11 cellular contexts compared by ENCODE assay signal in genomic region chr17:7587831-7588230, GRCh38. TPM values are rescaled to one million over a fixed set of nuclear protein-coding genes. Genes with fewer than 3 reads are reported as not detected.
DNase-seq lines count a peak whose midpoint lies in the region; TF ChIP-seq lines count a peak whose summit lies in the region.
"Had no signal": no experiment of that assay in that cellular context is flagged by ENCODE, and none has a peak within 500 bp of the region (broad histone marks: within the 10 kb centered on the region; RNA-seq: fewer than 3 reads in every experiment).

No MANE protein-coding gene starts in this region.

- H3K4me3 Mint-ChIP-seq in brain (peak overlapping the region in 4 of 5 experiments; percentile 44 to 83 (median 66)), mesothelial cell of epicardium (peak overlapping the region; percentile 20)
- H3K4me3 Mint-ChIP-seq: stimulated activated naive CD8-positive, alpha-beta T cell treated with anti-CD3 and anti-CD28 coated beads, Interleukin-15, Interleukin-2, amounts not matched to agents 100 ng/mL and 50 ng/mL, for 24 hours had no signal

- H3K9me3 ChIP-seq in AG04450 (ENCODE audit: control insufficient read depth, insufficient read depth, low read length) = peaks cover 5% of the 10 kb centered on the region; the same call in 1 of the 2 replicates
- no peaks in the 10 kb centered on the region for H3K9me3 ChIP-seq in HUES48 (ENCODE audit: control insufficient read depth, insufficient read depth, low read length)
- H3K9me3 ChIP-seq: colonic mucosa had no signal

- H3K36me3 Mint-ChIP-seq in brain = peaks cover 24% of the 10 kb centered on the region
- H3K36me3 Mint-ChIP-seq in mesothelial cell of epicardium = peaks cover 14% of the 10 kb centered on the region

- CTCF ChIA-PET in AG04450 (lab: Charles Lee) = interaction anchor here (1.3 to 2.5 kb wide), 4 partner anchors 27 to 232 kb away, joined by 3 to 10 read pairs (median 6); partner anchors contain the start of genes SENP3, TP53 and WRAP53

- H3K4me3 ChIP-seq in AG04450 (ENCODE audit: low read depth, low read length) (peak overlapping the region; percentile 17), HUES48 (ENCODE audit: low read depth, low read length) (peak overlapping the region; percentile 76; the same call in 1 of the 2 replicates), lower leg skin (ENCODE audit: low read depth, poor library complexity, severe bottlenecking) (no peak overlapping the region)

- H3K9ac ChIP-seq in HUES48 (ENCODE audit: low read depth, low read length) = no peak overlapping the region

- WGBS in lower leg skin, 2 donors = 24 to 26% methylated on average over 5 of the region's 5 CpGs

- TF ChIP-seq CTCF in AG04450 (IDR thresholded peaks at IDR 0.05; ENCODE audit: low read depth, low read length) (no peak), brain (conservative IDR thresholded peaks at IDR 0.05) (no peak), mesothelial cell of epicardium (IDR thresholded peaks at IDR 0.05; ENCODE audit: unreplicated experiment) (no peak), lower leg skin (IDR thresholded peaks at IDR 0.05) (no peak)

- no peak for TF ChIP-seq POLR2A in lower leg skin (IDR thresholded peaks at IDR 0.05)

- no peaks in the 10 kb centered on the region for H3K27me3 ChIP-seq in AG04450 (ENCODE audit: control insufficient read depth, insufficient read depth, low read length)
- H3K27me3 ChIP-seq in HUES48 (ENCODE audit: control insufficient read depth, insufficient read depth, low read length) = no peaks in the 10 kb centered on the region
- H3K27me3 ChIP-seq: colonic mucosa had no signal

- H3K27ac ChIP-seq in AG04450 (ENCODE audit: low read depth, low read length) (peak overlapping the region; percentile 94), HUES48 (ENCODE audit: low read depth, low read length) (no peak overlapping the region)
- H3K27ac ChIP-seq: colonic mucosa had no signal

- H3K36me3 ChIP-seq in HUES48 (ENCODE audit: control insufficient read depth, insufficient read depth, low read length) = peaks cover 38% of the 10 kb centered on the region

- peak overlapping the region in 3 of 5 experiments; percentile 77 to 85 (median 84) for H3K27ac Mint-ChIP-seq in brain
- H3K27ac Mint-ChIP-seq in mesothelial cell of epicardium = peak overlapping the region; percentile 30
- H3K27ac Mint-ChIP-seq: stimulated activated naive CD8-positive, alpha-beta T cell treated with anti-CD3 and anti-CD28 coated beads, Interleukin-15, Interleukin-2, amounts not matched to agents 100 ng/mL and 50 ng/mL, for 24 hours had no signal

- H3K9me3 Mint-ChIP-seq in brain (peaks cover 0 to 3% (median 0%) of the 10 kb centered on the region in 5 experiments), mesothelial cell of epicardium (no peaks in the 10 kb centered on the region)
- H3K9me3 Mint-ChIP-seq: stimulated activated naive CD8-positive, alpha-beta T cell treated with anti-CD3 and anti-CD28 coated beads, Interleukin-15, Interleukin-2, amounts not matched to agents 100 ng/mL and 50 ng/mL, for 24 hours had no signal

- POLR2A ChIA-PET in AG04450 (lab: Yijun Ruan, JAX) = interaction anchor here (1.0 to 1.4 kb wide), 4 partner anchors 9 to 99 kb away, joined by 3 to 8 read pairs (median 4); partner anchors contain the start of gene CD68

- intact Hi-C loops in lower leg skin (cut with DNase I; ENCODE audit: low total_unique reads) = no loop called here

- peaks cover 24% of the 10 kb centered on the region for H3K4me1 ChIP-seq in HUES48 (ENCODE audit: control insufficient read depth, insufficient read depth, low read length)

- DNase-seq in AG04450 (ENCODE audit: low read depth, low spot score) (no peak), mesothelial cell of epicardium (ENCODE audit: low spot score in 2 of 2, unreplicated experiment in 2 of 2) (no peak), germinal center (ENCODE audit: low spot score) (no peak), NCI-H526 treated with DMSO at 0.1 percent for 48 hours (lab: John Stamatoyannopoulos, UW) (no peak), lower leg skin (ENCODE audit: low spot score in 2 of 2) (no peak)
- no peak for DNase-seq in effector CD4-positive, alpha-beta T cell
- DNase-seq: colonic mucosa, small intestine had no signal

- peaks cover 3% of the 10 kb centered on the region for H3K27me3 Mint-ChIP-seq in brain
- H3K27me3 Mint-ChIP-seq in mesothelial cell of epicardium (ENCODE audit: low read depth) = no peaks in the 10 kb centered on the region
- H3K27me3 Mint-ChIP-seq: stimulated activated naive CD8-positive, alpha-beta T cell treated with anti-CD3 and anti-CD28 coated beads, Interleukin-15, Interleukin-2, amounts not matched to agents 100 ng/mL and 50 ng/mL, for 24 hours had no signal

- H3K4me1 Mint-ChIP-seq in brain (peaks cover 56% of the 10 kb centered on the region), mesothelial cell of epicardium (peaks cover 34% of the 10 kb centered on the region)

RNA-seq across cellular contexts. Expression of gene SOX15, which starts 2.1 kb away (rescaled TPM):
- polyA plus RNA-seq in AG04450 (2011; rRNA removed) (0.24 and 0.29 TPM in 2 replicates), brain (ENCODE audit: insufficient read depth, low read depth, low replicate concordance) (5.3 TPM)
- 0.17 TPM in 1 of 2 replicates, not detected in the other for polyA minus RNA-seq in AG04450 (2011; rRNA and poly(A)+ RNA removed)
- total RNA-seq in mesothelial cell of epicardium (2.0 to 2.3 TPM (median 2.1 TPM) in 3 replicates), lower leg skin (100 to 1,000 TPM in 1 of 4 donors, 10 to 100 TPM in 3; 61.9 to 106 (median 77.8) TPM)

RNA-seq across cellular contexts. Expression of gene MPDU1, which starts 4.2 kb away (rescaled TPM):
- polyA plus RNA-seq in AG04450 (2011; rRNA removed) = 128 and 131 TPM in 2 replicates
- polyA minus RNA-seq in AG04450 (2011; rRNA and poly(A)+ RNA removed) = 79.9 and 99.2 TPM in 2 replicates
- 148 TPM for polyA plus RNA-seq in brain (ENCODE audit: insufficient read depth, low read depth, low replicate concordance)
- 44.8 to 45.5 TPM (median 45.5 TPM) in 3 replicates for total RNA-seq in mesothelial cell of epicardium
- total RNA-seq in lower leg skin = 10 to 100 TPM; 30.4 to 97.7 (median 74.4) TPM

RNA-seq across cellular contexts. Expression of gene CD68, which starts 8.4 kb away (rescaled TPM):
- polyA plus RNA-seq in AG04450 (2011; rRNA removed) (34.1 and 39.6 TPM in 2 replicates), brain (ENCODE audit: insufficient read depth, low read depth, low replicate concordance) (23.2 TPM)
- 11.6 and 21.2 TPM in 2 replicates for polyA minus RNA-seq in AG04450 (2011; rRNA and poly(A)+ RNA removed)
- total RNA-seq in mesothelial cell of epicardium (0.44 to 0.86 TPM (median 0.78 TPM) in 3 replicates), lower leg skin (10 to 100 TPM; 14.2 to 26.9 (median 16.2) TPM)

RNA-seq across cellular contexts. Expression of gene SENP3, which starts 26.1 kb away (rescaled TPM):
- polyA plus RNA-seq in AG04450 (2011; rRNA removed) = 67.6 and 73.4 TPM in 2 replicates
- polyA minus RNA-seq in AG04450 (2011; rRNA and poly(A)+ RNA removed) = 58.9 and 63.0 TPM in 2 replicates
- 125 TPM for polyA plus RNA-seq in brain (ENCODE audit: insufficient read depth, low read depth, low replicate concordance)
- total RNA-seq in mesothelial cell of epicardium = 50.3 to 55.9 TPM (median 51.5 TPM) in 3 replicates
- total RNA-seq in lower leg skin = 10 to 100 TPM; 39.5 to 53.0 (median 48.7) TPM

RNA-seq across cellular contexts. Expression of gene FXR2, which starts 26.9 kb away (rescaled TPM):
- polyA plus RNA-seq in AG04450 (2011; rRNA removed) (24.6 and 29.4 TPM in 2 replicates), brain (ENCODE audit: insufficient read depth, low read depth, low replicate concordance) (127 TPM)
- 53.5 and 70.1 TPM in 2 replicates for polyA minus RNA-seq in AG04450 (2011; rRNA and poly(A)+ RNA removed)
- total RNA-seq in mesothelial cell of epicardium (43.2 to 44.5 TPM (median 43.4 TPM) in 3 replicates), lower leg skin (10 to 100 TPM; 32.1 to 35.7 (median 33.9) TPM)

Comparison
In these comparisons a context has a peak if more than half of its experiments do, and no peak if none do; other contexts are left out.
1. RNA of gene SOX15, which starts 2.1 kb away (total RNA-seq): 61.9 to 106 TPM in lower leg skin; 2.0 to 2.3 TPM in mesothelial cell of epicardium; every median in the first group is over 10 times any median in the second.